2 cellular contexts compared by ENCODE assay signal in genomic region chr4:176295907-176296306, GRCh38. TPM values are rescaled to one million over a fixed set of nuclear protein-coding genes. Genes with fewer than 3 reads are reported as not detected.
"Had no signal": no experiment of that assay in that cellular context is flagged by ENCODE, and none has a peak within 500 bp of the region (broad histone marks: within the 10 kb centered on the region; RNA-seq: fewer than 3 reads in every experiment).

No MANE protein-coding gene starts in this region.

RNA-seq across cellular contexts. Expression of gene ASB5, which starts 26.9 kb away (rescaled TPM):
- total RNA-seq: G401, GM12878 had no signal
- polyA plus RNA-seq: GM12878 had no signal
